ENCODE assay signal across 1 cellular context in genomic region chr10:61286695-61287094, GRCh38.
A peak's percentile ranks its signal among the peaks of the same experiment; 100 is the strongest.
TF ChIP-seq lines count a peak whose summit lies in the region.

No MANE protein-coding gene starts in this region.

TF ChIP-seq in GM12878, 131 proteins besides CTCF, POLR2A, EP300 and RAD21 (continued from another document and continues in another):
- no peak for TF ChIP-seq TARDBP (IDR thresholded peaks at IDR 0.05; ENCODE audit: borderline replicate concordance)
- TF ChIP-seq RFX5 (IDR thresholded peaks at IDR 0.05; ENCODE audit: low read depth, low read length): no peak
- no peak for TF ChIP-seq SUZ12 (IDR thresholded peaks at IDR 0.05; ENCODE audit: unreplicated experiment)
- peak; percentile 71 for TF ChIP-seq NBN (IDR thresholded peaks at IDR 0.05)
- TF ChIP-seq ZBED1 (IDR thresholded peaks at IDR 0.05; ENCODE audit: borderline replicate concordance): 0 out of 2 replicates have a peak, but pooled peaks have one; percentile 47
- TF ChIP-seq MYC (IDR thresholded peaks at IDR 0.05; ENCODE audit: insufficient read depth, insufficient read length, insufficient replicate concordance, low read length, severe bottlenecking): no peak
- peak; percentile 94; the same call in 1 of the 2 replicates for TF ChIP-seq BACH1 (IDR thresholded peaks at IDR 0.05; ENCODE audit: borderline replicate concordance)
- no peak for TF ChIP-seq EGR1 (IDR thresholded peaks at IDR 0.05; ENCODE audit: borderline replicate concordance in 1 of 2, low read depth in 2 of 2, low read length in 2 of 2)
- TF ChIP-seq ATF2 (IDR thresholded peaks at IDR 0.05; ENCODE audit: low read length): peak; percentile 90
- TF ChIP-seq RELB (IDR thresholded peaks at IDR 0.05; ENCODE audit: low read depth): peak; percentile 92
- no peak for TF ChIP-seq NR2C2 (IDR thresholded peaks at IDR 0.05; ENCODE audit: borderline replicate concordance, control insufficient read depth, insufficient read length, low read depth)
- TF ChIP-seq HDAC2 (IDR thresholded peaks at IDR 0.05): no peak
- TF ChIP-seq SUPT20H (IDR thresholded peaks at IDR 0.05; ENCODE audit: borderline replicate concordance, control insufficient read depth, low read depth, low read length): no peak
- peak; percentile 99 for TF ChIP-seq SPI1 (IDR thresholded peaks at IDR 0.05; ENCODE audit: borderline replicate concordance, insufficient read depth, low read depth, low read length)
- no peak for TF ChIP-seq BRCA1 (IDR thresholded peaks at IDR 0.05; ENCODE audit: low read depth, low read length)
- peak; percentile 89 for TF ChIP-seq NFIC (IDR thresholded peaks at IDR 0.05; ENCODE audit: low read depth, low read length)
- 0 out of 2 replicates have a peak, but pooled peaks have one; percentile 63 for TF ChIP-seq ZNF592 (IDR thresholded peaks at IDR 0.05)
- peak; percentile 83; the same call in 1 of the 2 replicates for TF ChIP-seq TBL1XR1 (IDR thresholded peaks at IDR 0.05; ENCODE audit: low read depth, low read length)
- peak; percentile 81 for TF ChIP-seq PAX5 (IDR thresholded peaks at IDR 0.05; ENCODE audit: borderline replicate concordance, low read depth, low read length)
- TF ChIP-seq NRF1 (conservative IDR thresholded peaks at IDR 0.05; ENCODE audit: low read depth, low read length): no peak
- TF ChIP-seq POU2F2 (IDR thresholded peaks at IDR 0.05; ENCODE audit: borderline replicate concordance, low read depth, low read length): peak; percentile 72; the same call in 1 of the 3 replicates
- peak in 1 of 2 experiments; percentile 75; a peak in 1 of 4 replicates for TF ChIP-seq ETV6 (conservative IDR thresholded peaks at IDR 0.05 in 1 of 2, IDR thresholded peaks at IDR 0.05 in 1 of 2; ENCODE audit: borderline replicate concordance in 1 of 2, low read depth in 1 of 2)
- TF ChIP-seq ZBTB4 (CRISPR knock-in tag; IDR thresholded peaks at IDR 0.05): no peak
- TF ChIP-seq RAD51 (IDR thresholded peaks at IDR 0.05): peak; percentile 75
- 0 out of 2 replicates have a peak, but pooled peaks have one; percentile 31 for TF ChIP-seq EED (IDR thresholded peaks at IDR 0.05; ENCODE audit: low read depth)
- TF ChIP-seq ZNF207 (IDR thresholded peaks at IDR 0.05; ENCODE audit: borderline replicate concordance): peak; percentile 71; the same call in 1 of the 2 replicates
- TF ChIP-seq NKRF (conservative IDR thresholded peaks at IDR 0.05): no peak
- no peak for TF ChIP-seq BCL3 (IDR thresholded peaks at IDR 0.05; ENCODE audit: borderline replicate concordance, insufficient read depth, low read depth, low read length, poor library complexity, severe bottlenecking)
- no peak for TF ChIP-seq EZH2 (IDR thresholded peaks at IDR 0.05; ENCODE audit: borderline replicate concordance, control insufficient read depth, low read depth, low read length)
- peak; percentile 41; the same call in 1 of the 2 replicates for TF ChIP-seq MYB (IDR thresholded peaks at IDR 0.05; ENCODE audit: borderline replicate concordance, low read depth, low read length)
- no peak for TF ChIP-seq HDGF (IDR thresholded peaks at IDR 0.05)
- 0 out of 2 replicates have a peak, but pooled peaks have one; percentile 33 for TF ChIP-seq TCF7 (IDR thresholded peaks at IDR 0.05; ENCODE audit: borderline replicate concordance)
- no peak for TF ChIP-seq NFYA (IDR thresholded peaks at IDR 0.05; ENCODE audit: borderline replicate concordance, low read depth, low read length)
- no peak for TF ChIP-seq MXI1 (IDR thresholded peaks at IDR 0.05; ENCODE audit: low read depth, low read length)
- peak; percentile 93 for TF ChIP-seq ZNF687 (IDR thresholded peaks at IDR 0.05)
